Comparison of ENCODE assay signal across 16 cellular contexts in the genomic region with DNA sequence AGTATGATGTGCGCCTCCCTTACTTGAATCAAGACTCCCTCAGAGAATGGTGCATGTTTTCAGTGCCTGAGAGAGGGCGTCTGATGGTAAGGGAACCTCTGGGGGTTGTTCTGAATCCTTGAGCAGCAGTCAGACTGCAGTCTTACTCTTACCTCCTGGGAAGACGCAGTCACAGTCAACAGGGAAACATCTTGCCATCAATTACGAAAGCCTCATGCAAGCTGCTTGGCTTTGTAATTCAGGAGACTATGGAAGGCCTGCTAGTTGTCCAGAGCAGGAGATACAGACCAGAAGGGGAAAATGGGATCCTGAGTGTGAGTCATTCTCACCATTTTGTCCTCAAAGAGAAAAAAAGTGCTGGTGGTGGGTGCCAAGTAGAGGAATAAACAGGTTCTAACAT.
"Had no signal": no experiment of that assay in that cellular context is flagged by ENCODE, and none has a peak within 500 bp of the region (broad histone marks: within the 10 kb centered on the region; RNA-seq: fewer than 3 reads in every experiment).

No MANE protein-coding gene starts in this region.

- H3K27me3 ChIP-seq: dorsolateral prefrontal cortex, transverse colon had no signal

- H3K4me1 ChIP-seq: transverse colon had no signal

- H3K27me3 Mint-ChIP-seq: activated naive CD8-positive, alpha-beta T cell had no signal

- H3K9me3 Mint-ChIP-seq: activated CD4-positive, alpha-beta T cell treated with anti-CD3 and anti-CD28 coated beads, Interleukin-2, amount 10 ng/mL, durations not matched to agents 7 days and 5 days; endodermal cell had no signal

- DNase-seq: activated CD4-positive, alpha-beta T cell treated with anti-CD3 and anti-CD28 coated beads, Interleukin-2, amount 10 ng/mL, durations not matched to agents 7 days and 5 days; activated CD8-positive, alpha-beta memory T cell treated with anti-CD3 and anti-CD28 coated beads, Interleukin-2, amount 50 U/mL, for 48 hours; activated gamma-delta T cell treated with Interleukin-2 at 50 U/mL for 16 hours; dorsolateral prefrontal cortex; endodermal cell; hypothalamus; mammary epithelial cell; naive B cell; posterior cingulate gyrus; retina; stimulated activated CD4-positive, alpha-beta T cell treated with anti-CD3 and anti-CD28 coated beads, Interleukin-2, amount 100 ng/mL, for 48 hours; stimulated activated naive CD4-positive, alpha-beta T cell; SW 1271; transverse colon had no signal

- H3K4me3 ChIP-seq: dorsolateral prefrontal cortex, transverse colon had no signal

- H3K9me3 ChIP-seq: neutrophil, transverse colon had no signal

- H3K27ac Mint-ChIP-seq: activated CD4-positive, alpha-beta T cell treated with anti-CD3 and anti-CD28 coated beads, Interleukin-2, amount 10 ng/mL, durations not matched to agents 7 days and 5 days; activated naive CD8-positive, alpha-beta T cell; endodermal cell; naive B cell had no signal

- H3K36me3 ChIP-seq: neutrophil, transverse colon had no signal

- H3K36me3 Mint-ChIP-seq: activated naive CD8-positive, alpha-beta T cell had no signal

- H3K4me3 Mint-ChIP-seq: activated CD4-positive, alpha-beta T cell treated with anti-CD3 and anti-CD28 coated beads, Interleukin-2, amount 10 ng/mL, durations not matched to agents 7 days and 5 days; activated naive CD8-positive, alpha-beta T cell; endodermal cell had no signal

- H3K4me1 Mint-ChIP-seq: activated CD4-positive, alpha-beta T cell treated with anti-CD3 and anti-CD28 coated beads, Interleukin-2, amount 10 ng/mL, durations not matched to agents 7 days and 5 days had no signal

- H3K27ac ChIP-seq: dorsolateral prefrontal cortex, neutrophil, transverse colon had no signal
